16 cellular contexts compared by ENCODE assay signal in genomic region chr5:160539431-160539830, GRCh38.
DNase-seq lines count a peak whose midpoint lies in the region; ATAC-seq and TF ChIP-seq lines count a peak whose summit lies in the region.
"Had no signal": no experiment of that assay in that cellular context is flagged by ENCODE, and none has a peak within 500 bp of the region (broad histone marks: within the 10 kb centered on the region; RNA-seq: fewer than 3 reads in every experiment).

No MANE protein-coding gene starts in this region.

- H3K27ac ChIP-seq in mammary epithelial cell (ENCODE audit: insufficient read depth, low read depth, low read length), result no peak overlapping the region
- H3K27ac ChIP-seq in Peyer's patch, result no peak overlapping the region
- H3K27ac ChIP-seq: BLaER1 treated with 17β-estradiol and CSF1 and Interleukin-3, amounts not matched to agents 10 nM and 100 nM; gastroesophageal sphincter; KMS-11; neutrophil had no signal

- in situ Hi-C loops in mammary epithelial cell (cut with MboI; ENCODE audit: low sequenced_read_pairs in 2 of 2), result no loop called here

- TF ChIP-seq POLR2A in lower leg skin (IDR thresholded peaks at IDR 0.05) (no peak), Peyer's patch (IDR thresholded peaks at IDR 0.05) (no peak)

- H3K79me2 ChIP-seq in mammary epithelial cell (ENCODE audit: insufficient read depth, low read length), result no peaks in the 10 kb centered on the region

- H3K9ac ChIP-seq in mammary epithelial cell (ENCODE audit: insufficient read depth, low read length), result no peak overlapping the region
- H3K9ac ChIP-seq: BLaER1 treated with 17β-estradiol and CSF1 and Interleukin-3, amounts not matched to agents 10 nM and 100 nM; KMS-11 had no signal

- DNase-seq in mammary epithelial cell, result peak; percentile 80
- no peak for DNase-seq in MCF 10A (ENCODE audit: unreplicated experiment)
- peak; percentile 66 for DNase-seq in epithelial cell of proximal tubule (ENCODE audit: low read depth)
- DNase-seq in stimulated activated naive CD8-positive, alpha-beta T cell treated with anti-CD3 and anti-CD28 coated beads, Interleukin-15, Interleukin-2, amounts not matched to agents 100 U/mL and 50 U/mL, for 24 hours, result peak; percentile 69
- no peak for DNase-seq in lower leg skin (ENCODE audit: low spot score in 2 of 2)
- no peak for DNase-seq in Peyer's patch
- no peak for DNase-seq in 8988T
- DNase-seq: left ventricle myocardium superior, NCI-H524 treated with DMSO at 0.1 percent for 48 hours had no signal

- H3K36me3 ChIP-seq in mammary epithelial cell (ENCODE audit: insufficient read depth, low read length) (no peaks in the 10 kb centered on the region), Peyer's patch (no peaks in the 10 kb centered on the region)
- H3K36me3 ChIP-seq: BLaER1 treated with 17β-estradiol and CSF1 and Interleukin-3, amounts not matched to agents 10 nM and 100 nM; gastroesophageal sphincter; neutrophil had no signal

- no peaks in the 10 kb centered on the region for H3K27me3 Mint-ChIP-seq in MCF 10A (ENCODE audit: insufficient read depth, unreplicated experiment)
- H3K27me3 Mint-ChIP-seq: dendritic cell treated with granulocyte-macrophage colony-stimulating factor and Interleukin-4, amounts not matched to agents 40 ng/mL and 50 ng/mL, for 4 days had no signal

- BruUV-seq in mammary epithelial cell (replicated peaks; lab: Mats Ljungman, UMichigan), result no TSS peak
- BruUV-seq in MCF 10A (replicated peaks; lab: Mats Ljungman, UMichigan), result no TSS peak

- H3K4me1 ChIP-seq in mammary epithelial cell (ENCODE audit: insufficient read depth, low read length), result peaks cover 37% of the 10 kb centered on the region
- H3K4me1 ChIP-seq in Peyer's patch, result no peaks in the 10 kb centered on the region
- H3K4me1 ChIP-seq: BLaER1 treated with 17β-estradiol and CSF1 and Interleukin-3, amounts not matched to agents 10 nM and 100 nM; gastroesophageal sphincter had no signal

- H2AFZ ChIP-seq in mammary epithelial cell (ENCODE audit: low read depth, low read length), result no peak overlapping the region

- no peaks in the 10 kb centered on the region for H3K36me3 Mint-ChIP-seq in MCF 10A (ENCODE audit: insufficient read depth, unreplicated experiment)

- no peak overlapping the region for H3K4me3 Mint-ChIP-seq in MCF 10A (ENCODE audit: unreplicated experiment)
- H3K4me3 Mint-ChIP-seq: dendritic cell treated with granulocyte-macrophage colony-stimulating factor and Interleukin-4, amounts not matched to agents 40 ng/mL and 50 ng/mL, for 4 days had no signal

- WGBS in mammary epithelial cell (ENCODE audit: low coverage, missing lambda C conversion rate), result 18% methylated on average over 1 of the region's 1 CpG
- WGBS in lower leg skin, 2 donors, result 79 to 96% methylated on average over 1 of the region's 1 CpG

- H3K27ac Mint-ChIP-seq in MCF 10A (ENCODE audit: low read depth, unreplicated experiment), result no peak overlapping the region
- H3K27ac Mint-ChIP-seq: dendritic cell treated with granulocyte-macrophage colony-stimulating factor and Interleukin-4, amounts not matched to agents 40 ng/mL and 50 ng/mL, for 4 days had no signal

- H3K9me3 ChIP-seq in mammary epithelial cell (replicated peaks; ENCODE audit: insufficient read depth, low read length) (no peaks in the 10 kb centered on the region), Peyer's patch (no peaks in the 10 kb centered on the region)
- H3K9me3 ChIP-seq: BLaER1 treated with 17β-estradiol and CSF1 and Interleukin-3, amounts not matched to agents 10 nM and 100 nM; gastroesophageal sphincter; neutrophil had no signal

- intact Hi-C loops in mammary epithelial cell (cut with micrococcal nuclease), result no loop called here
- intact Hi-C loops in MCF 10A (cut with micrococcal nuclease), result no loop called here
- intact Hi-C loops in lower leg skin (cut with DNase I; ENCODE audit: low total_unique reads), result no loop called here

- peaks cover 4% of the 10 kb centered on the region for H3K4me1 Mint-ChIP-seq in MCF 10A (ENCODE audit: insufficient read depth, unreplicated experiment)

- peak; percentile 71 for ATAC-seq in HG03442 (IDR thresholded peaks at IDR 0.05; ENCODE audit: unreplicated experiment)
- ATAC-seq in stimulated activated naive CD8-positive, alpha-beta T cell treated with anti-CD3 and anti-CD28 coated beads, Interleukin-15, Interleukin-2, amounts not matched to agents 100 U/mL and 50 U/mL, for 24 hours, result peak; percentile 98
- ATAC-seq: gastroesophageal sphincter, left ventricle myocardium superior, SK-N-SH treated with all-trans-retinoic acid at 6 μM for 48 hours had no signal

- CTCF ChIA-PET in mammary epithelial cell (lab: Charles Lee; ENCODE audit: low non-redundant PET), result no interaction called here
- CTCF ChIA-PET in MCF 10A (lab: Yijun Ruan, JAX), result interaction anchor here (0.6 to 0.8 kb wide), 2 partner anchors 101 kb away, joined by 3 read pairs; no protein-coding TSS in a partner anchor

- H3K27me3 ChIP-seq in mammary epithelial cell (ENCODE audit: insufficient read depth, low read length) (no peaks in the 10 kb centered on the region), Peyer's patch (no peaks in the 10 kb centered on the region)
- H3K27me3 ChIP-seq: BLaER1 treated with 17β-estradiol and CSF1 and Interleukin-3, amounts not matched to agents 10 nM and 100 nM; neutrophil had no signal

- POLR2A ChIA-PET in MCF 10A (lab: Yijun Ruan, JAX), result interaction anchor here (1.2 kb wide), 1 partner anchor 116 kb away, joined by 3 read pairs; no protein-coding TSS in a partner anchor

- H3K9me3 Mint-ChIP-seq in MCF 10A (ENCODE audit: unreplicated experiment), result no peaks in the 10 kb centered on the region
- H3K9me3 Mint-ChIP-seq: dendritic cell treated with granulocyte-macrophage colony-stimulating factor and Interleukin-4, amounts not matched to agents 40 ng/mL and 50 ng/mL, for 4 days had no signal

- TF ChIP-seq CTCF in mammary epithelial cell (conservative IDR thresholded peaks at IDR 0.05 in 1 of 2, IDR thresholded peaks at IDR 0.05 in 1 of 2; ENCODE audit: extremely low read depth in 1 of 2, insufficient read depth in 1 of 2, low read depth in 1 of 2, low read length in 2 of 2) (no peak), MCF 10A (IDR thresholded peaks at IDR 0.05; ENCODE audit: unreplicated experiment) (no peak), epithelial cell of proximal tubule (conservative IDR thresholded peaks at IDR 0.05; ENCODE audit: low read depth, low read length) (no peak), lower leg skin (IDR thresholded peaks at IDR 0.05) (no peak), Peyer's patch (IDR thresholded peaks at IDR 0.05) (no peak)

- dilution Hi-C loops in mammary epithelial cell (cut with HindIII; ENCODE audit: low sequenced_read_pairs), result no loop called here

- H3K4me3 ChIP-seq in mammary epithelial cell (replicated peaks in 1 of 3; ENCODE audit: insufficient read depth in 1 of 3, low read depth in 2 of 3, low read length in 3 of 3), result no peak overlapping the region
- H3K4me3 ChIP-seq in epithelial cell of proximal tubule (ENCODE audit: low read depth, low read length), result no peak overlapping the region
- no peak overlapping the region for H3K4me3 ChIP-seq in lower leg skin (ENCODE audit: low read depth, poor library complexity, severe bottlenecking)
- H3K4me3 ChIP-seq in Peyer's patch, result no peak overlapping the region
- H3K4me3 ChIP-seq: BLaER1 treated with 17β-estradiol and CSF1 and Interleukin-3, amounts not matched to agents 10 nM and 100 nM; gastroesophageal sphincter had no signal

- H3K4me2 ChIP-seq in mammary epithelial cell (ENCODE audit: insufficient read depth, low read depth, low read length), result no peak overlapping the region
- H3K4me2 ChIP-seq: BLaER1 treated with 17β-estradiol and CSF1 and Interleukin-3, amounts not matched to agents 10 nM and 100 nM; KMS-11 had no signal

- no peaks in the 10 kb centered on the region for H4K20me1 ChIP-seq in mammary epithelial cell (ENCODE audit: insufficient read depth, low read length)
- H4K20me1 ChIP-seq: BLaER1 treated with 17β-estradiol and CSF1 and Interleukin-3, amounts not matched to agents 10 nM and 100 nM had no signal

Comparison
In these comparisons a context has a peak if more than half of its experiments do, and no peak if none do; other contexts are left out.
1. DNase-seq: peak in mammary epithelial cell (single experiment), epithelial cell of proximal tubule (single experiment) and stimulated activated naive CD8-positive, alpha-beta T cell treated with anti-CD3 and anti-CD28 coated beads, Interleukin-15, Interleukin-2, amounts not matched to agents 100 U/mL and 50 U/mL, for 24 hours (single experiment); none in MCF 10A (single experiment), lower leg skin (0 of 2), Peyer's patch (0 of 3) and 8988T (single experiment).